ENCODE assay signal across 38 cellular contexts in genomic region chr3:94050546-94050945, GRCh38. TPM values are rescaled to one million over a fixed set of nuclear protein-coding genes. Genes with fewer than 3 reads are reported as not detected.
"Had no signal": no experiment of that assay in that cellular context is flagged by ENCODE, and none has a peak within 500 bp of the region (broad histone marks: within the 10 kb centered on the region; RNA-seq: fewer than 3 reads in every experiment).

No MANE protein-coding gene starts in this region.

- H3K27ac ChIP-seq: KMS-11 had no signal

- H3K27me3 ChIP-seq: MG63 had no signal

- H3K36me3 ChIP-seq: MG63 had no signal

- H3K4me2 ChIP-seq: KMS-11 had no signal

- H3K9ac ChIP-seq: KMS-11 had no signal

- DNase-seq: Karpas-422, Kasumi-1, KG1, MG63, MM.1S, MV-4-11, NCI-H1048, NCI-H1092, NCI-H1092 treated with DMSO at 0.1 percent for 48 hours, NCI-H1105, NCI-H1105 treated with DMSO at 0.1 percent for 48 hours, NCI-H1417, NCI-H1417 treated with DMSO at 0.1 percent for 48 hours, NCI-H1436, NCI-H1436 treated with DMSO at 0.1 percent for 48 hours, NCI-H146, NCI-H1694, NCI-H1694 treated with DMSO at 0.1 percent for 48 hours, NCI-H187 treated with DMSO at 0.1 percent for 48 hours, NCI-H1930, NCI-H2029, NCI-H2029 treated with DMSO at 0.1 percent for 48 hours, NCI-H2081, NCI-H2081 treated with DMSO at 0.1 percent for 48 hours, NCI-H2107, NCI-H2171, NCI-H2171 treated with DMSO at 0.1 percent for 48 hours, NCI-H2227 treated with DMSO at 0.1 percent for 48 hours, NCI-H226, NCI-H345, NCI-H446, NCI-H446 treated with DMSO at 0.1 percent for 48 hours, NCI-H510A had no signal

- H3K4me3 ChIP-seq: MG63 had no signal

- H3K9me3 ChIP-seq: MG63 had no signal

RNA-seq across cellular contexts. Expression of gene STX19, which starts 22.1 kb away (rescaled TPM):
- total RNA-seq: LHCN-M2, M059J, MCF 10A, NCI-H460 had no signal
